23 cellular contexts compared by ENCODE assay signal in the genomic region with DNA sequence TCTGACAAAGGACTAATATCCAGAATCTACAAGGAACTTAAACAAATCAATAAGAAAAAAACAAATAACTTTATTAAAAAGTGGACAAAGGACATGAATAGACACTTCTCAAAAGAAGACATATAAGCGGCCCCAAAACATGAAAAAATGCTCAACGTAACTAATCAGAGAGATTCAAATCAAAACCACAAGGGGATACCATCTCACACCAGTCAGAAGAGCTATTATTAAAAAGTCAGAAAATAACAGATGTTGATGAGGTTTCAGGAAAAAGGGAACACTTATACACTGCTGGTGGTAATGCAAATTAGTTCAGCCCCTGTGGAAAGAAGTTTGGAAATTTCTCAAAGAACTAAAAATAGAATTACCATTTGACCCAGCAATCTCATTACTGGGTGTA.
DNase-seq lines count a peak whose midpoint lies in the region; ATAC-seq and TF ChIP-seq lines count a peak whose summit lies in the region.
"Had no signal": no experiment of that assay in that cellular context is flagged by ENCODE, and none has a peak within 500 bp of the region (broad histone marks: within the 10 kb centered on the region; RNA-seq: fewer than 3 reads in every experiment).

No MANE protein-coding gene starts in this region.

- H3K9me3 ChIP-seq in A673 (ENCODE audit: low read depth, low read length, poor library complexity, severe bottlenecking) (no peaks in the 10 kb centered on the region), MM.1S (replicated peaks; ENCODE audit: insufficient read depth, low read length) (no peaks in the 10 kb centered on the region), SJCRH30 (replicated peaks) (no peaks in the 10 kb centered on the region)
- H3K9me3 ChIP-seq: A549, BE2C, BLaER1 had no signal

- TF ChIP-seq CTCF in A673 (conservative IDR thresholded peaks at IDR 0.05; ENCODE audit: low read depth, low read length) (no peak), MM.1S (IDR thresholded peaks at IDR 0.05; ENCODE audit: low read length) (no peak)

- H3K79me2 ChIP-seq in MM.1S (ENCODE audit: low read length), result no peaks in the 10 kb centered on the region

- H3K4me1 ChIP-seq in A673 (ENCODE audit: insufficient read depth, low read length, poor library complexity, severe bottlenecking) (no peaks in the 10 kb centered on the region), MM.1S (ENCODE audit: low read length) (peaks cover 26% of the 10 kb centered on the region), SJCRH30 (peaks cover 23% of the 10 kb centered on the region)
- H3K4me1 ChIP-seq: A549, BE2C, BLaER1 had no signal

- 0 out of 2 replicates have a peak overlapping the region, but pooled peaks have one; percentile 37 for H3K9ac ChIP-seq in MM.1S (ENCODE audit: low read length)
- H3K9ac ChIP-seq: BLaER1 had no signal

- H2AFZ ChIP-seq in MM.1S (ENCODE audit: low read length), result no peak overlapping the region

- DNase-seq in A673 (ENCODE audit: low spot score), result peak; percentile 4
- peak; percentile 51 for DNase-seq in MM.1S
- peak; percentile 30 to 72 for DNase-seq in SJCRH30
- no peak for DNase-seq in activated naive CD4-positive, alpha-beta T cell treated with anti-CD3 and anti-CD28 coated beads, Interleukin-2, amount 50 U/mL, for 16 hours
- DNase-seq: ACHN; BE2C; C1 segment of cervical spinal cord; CD4-positive, alpha-beta memory T cell; CD4-positive, CD25-positive, alpha-beta regulatory T cell; CD8-positive, alpha-beta memory T cell; COR-L47; DMS 273 treated with DMSO at 0.1 percent for 48 hours; DMS153; DMS53; DMS79; DND-41; EL; GDM1 had no signal

- no peaks in the 10 kb centered on the region; the same call in 1 of the 2 replicates for H3K9me2 ChIP-seq in MM.1S (replicated peaks; ENCODE audit: insufficient read depth, low read length)

- H3K4me3 ChIP-seq in A673 (ENCODE audit: low read depth, low read length, poor library complexity, severe bottlenecking) (no peak overlapping the region), MM.1S (ENCODE audit: low read length) (no peak overlapping the region), SJCRH30 (no peak overlapping the region)
- H3K4me3 ChIP-seq: A549, BLaER1, GM12878 had no signal

- H3K36me3 ChIP-seq in A673 (ENCODE audit: insufficient read depth, low read length, poor library complexity, severe bottlenecking) (no peaks in the 10 kb centered on the region), MM.1S (replicated peaks; ENCODE audit: insufficient read depth, low read length) (no peaks in the 10 kb centered on the region), SJCRH30 (no peaks in the 10 kb centered on the region)
- H3K36me3 ChIP-seq: BE2C, BLaER1 had no signal

- peaks cover 16% of the 10 kb centered on the region; the same call in 1 of the 2 replicates for H3F3A ChIP-seq in MM.1S (ENCODE audit: insufficient read depth, low read length)

- CTCF ChIA-PET in A673 (lab: Charles Lee), result no interaction called here

- no TSS peak for BruUV-seq in A673 (replicated peaks; lab: Mats Ljungman, UMichigan)

- H4K20me1 ChIP-seq in MM.1S (ENCODE audit: insufficient read depth, low read length), result no peaks in the 10 kb centered on the region
- H4K20me1 ChIP-seq: BLaER1 had no signal

- POLR2A ChIA-PET in A673 (lab: Charles Lee; ENCODE audit: low non-redundant PET), result no interaction called here

- intact Hi-C loops in A673 (cut with micrococcal nuclease; ENCODE audit: unreplicated experiment), result no loop called here

- H3K27me3 ChIP-seq in A673 (replicated peaks; ENCODE audit: insufficient read depth, low read depth, low read length, poor library complexity) (no peaks in the 10 kb centered on the region), MM.1S (replicated peaks; ENCODE audit: insufficient read depth, low read length) (no peaks in the 10 kb centered on the region), SJCRH30 (no peaks in the 10 kb centered on the region)
- H3K27me3 ChIP-seq: BLaER1 had no signal

- ATAC-seq in GM19395 (IDR thresholded peaks at IDR 0.05; ENCODE audit: unreplicated experiment), result no peak
- ATAC-seq: A549, GM12878 had no signal

- H3K4me2 ChIP-seq in MM.1S (ENCODE audit: low read depth, low read length), result peak overlapping the region; percentile 64; the same call in 1 of the 2 replicates
- H3K4me2 ChIP-seq: A549, BLaER1 had no signal

- no peak overlapping the region for H3K27ac ChIP-seq in A673 (ENCODE audit: low read depth, low read length, poor library complexity, severe bottlenecking)
- peak overlapping the region; percentile 79; the same call in 1 of the 2 replicates for H3K27ac ChIP-seq in MM.1S (ENCODE audit: low read length)
- peak overlapping the region; percentile 74 for H3K27ac ChIP-seq in SJCRH30
- H3K27ac ChIP-seq: 22Rv1, A549, BLaER1 had no signal
